Comparison of ENCODE assay signal across 1 cellular context in the genomic region with DNA sequence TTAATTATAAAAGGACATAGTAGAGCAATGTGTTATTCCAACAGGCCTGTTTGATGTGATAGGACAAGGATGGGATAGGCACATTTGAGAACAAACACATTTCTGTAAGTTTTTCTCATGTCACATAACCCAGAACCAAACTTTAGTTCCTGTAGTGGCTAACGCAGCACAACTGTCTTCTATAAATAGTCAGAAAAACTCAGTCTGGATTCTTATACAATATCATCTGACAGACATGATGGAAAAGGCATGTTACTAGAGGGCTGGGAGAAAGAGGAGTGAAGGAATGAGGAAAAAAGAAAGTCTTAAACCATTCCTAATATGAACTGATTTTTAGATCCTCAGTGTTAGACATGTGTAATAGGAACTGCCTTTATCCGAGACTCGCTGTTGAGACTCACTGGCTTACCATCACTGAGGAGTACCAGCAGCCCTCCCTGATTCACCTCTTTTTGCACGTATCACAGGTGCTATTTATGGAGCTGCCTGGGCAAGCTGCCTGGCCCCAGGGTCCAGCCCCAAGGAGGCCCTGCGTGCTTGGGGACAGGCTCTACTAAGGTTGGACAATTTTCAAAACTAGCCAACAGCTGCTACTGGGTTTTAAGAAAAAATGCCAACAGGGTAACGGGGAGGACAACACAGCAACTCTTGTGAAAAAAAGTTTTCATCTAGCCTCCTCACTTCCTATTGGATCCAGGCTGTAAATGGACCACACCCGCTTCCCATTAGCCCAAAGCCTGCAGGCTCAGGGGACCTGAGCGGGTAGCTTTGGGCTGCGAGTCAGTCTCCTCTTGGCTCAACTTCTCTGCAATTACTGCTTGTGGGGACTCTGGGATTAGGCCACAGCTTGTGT.
TF ChIP-seq lines count a peak whose summit lies in the region.

No MANE protein-coding gene starts in this region.

TF ChIP-seq in HepG2, 621 proteins besides CTCF, POLR2A, EP300 and RAD21:
- TF ChIP-seq KDM3A (CRISPR knock-in tag; IDR thresholded peaks at IDR 0.05; ENCODE audit: low read depth) (no peak), ZNF552 (CRISPR knock-in tag; IDR thresholded peaks at IDR 0.05; ENCODE audit: borderline replicate concordance) (no peak)
